In genomic region chr5:133193794-133194193, GRCh38 we compare ENCODE assay signal across 21 cellular contexts.
"Had no signal": no experiment of that assay in that cellular context is flagged by ENCODE, and none has a peak within 500 bp of the region (broad histone marks: within the 10 kb centered on the region; RNA-seq: fewer than 3 reads in every experiment).

No MANE protein-coding gene starts in this region.

- DNase-seq: heart left ventricle; immature natural killer cell; kidney; left colon; left lung; lower lobe of right lung; mammary epithelial cell; mesenchymal stem cell; naive thymus-derived CD8-positive, alpha-beta T cell; nucleus accumbens; right cardiac atrium; stimulated activated CD4-positive, alpha-beta T cell treated with anti-CD3 and anti-CD28 coated beads, Interleukin-4, amount 100 ng/mL, for 24 hours; stimulated activated naive CD4-positive, alpha-beta T cell; tibial artery; trophoblast cell; upper lobe of right lung had no signal

- ATAC-seq: heart left ventricle; left colon; left lung; lower lobe of right lung; naive thymus-derived CD8-positive, alpha-beta T cell; right cardiac atrium; sciatic nerve; stimulated activated effector memory CD8-positive, alpha-beta T cell treated with anti-CD3 and anti-CD28 coated beads, Interleukin-12 subunit alpha, Interleukin-12 subunit beta, amount 100 ng/mL, for 72 hours; upper lobe of right lung had no signal

- H3K27ac Mint-ChIP-seq: immature natural killer cell; nephron; stimulated activated effector memory CD8-positive, alpha-beta T cell treated with anti-CD3 and anti-CD28 coated beads, Interleukin-12 subunit alpha, Interleukin-12 subunit beta, amount 100 ng/mL, for 72 hours; stimulated activated naive CD8-positive, alpha-beta T cell treated with anti-CD3 and anti-CD28 coated beads, Interleukin-15, Interleukin-2, amounts not matched to agents 100 ng/mL and 50 ng/mL, for 24 hours had no signal

- H3K4me3 Mint-ChIP-seq: immature natural killer cell; naive thymus-derived CD8-positive, alpha-beta T cell; nephron; neural crest cell; stimulated activated effector memory CD8-positive, alpha-beta T cell treated with anti-CD3 and anti-CD28 coated beads, Interleukin-12 subunit alpha, Interleukin-12 subunit beta, amount 100 ng/mL, for 72 hours; stimulated activated naive CD8-positive, alpha-beta T cell treated with anti-CD3 and anti-CD28 coated beads, Interleukin-15, Interleukin-2, amounts not matched to agents 100 ng/mL and 50 ng/mL, for 24 hours had no signal

- H3K36me3 Mint-ChIP-seq: immature natural killer cell; naive thymus-derived CD8-positive, alpha-beta T cell; stimulated activated effector memory CD8-positive, alpha-beta T cell treated with anti-CD3 and anti-CD28 coated beads, Interleukin-12 subunit alpha, Interleukin-12 subunit beta, amount 100 ng/mL, for 72 hours had no signal

- H3K4me1 Mint-ChIP-seq: immature natural killer cell; stimulated activated effector memory CD8-positive, alpha-beta T cell treated with anti-CD3 and anti-CD28 coated beads, Interleukin-12 subunit alpha, Interleukin-12 subunit beta, amount 100 ng/mL, for 72 hours had no signal

- H3K9me3 Mint-ChIP-seq: immature natural killer cell; naive thymus-derived CD8-positive, alpha-beta T cell; nephron; neural crest cell; stimulated activated effector memory CD8-positive, alpha-beta T cell treated with anti-CD3 and anti-CD28 coated beads, Interleukin-12 subunit alpha, Interleukin-12 subunit beta, amount 100 ng/mL, for 72 hours; stimulated activated naive CD8-positive, alpha-beta T cell treated with anti-CD3 and anti-CD28 coated beads, Interleukin-15, Interleukin-2, amounts not matched to agents 100 ng/mL and 50 ng/mL, for 24 hours had no signal

- H3K27me3 Mint-ChIP-seq: naive thymus-derived CD8-positive, alpha-beta T cell; stimulated activated naive CD8-positive, alpha-beta T cell treated with anti-CD3 and anti-CD28 coated beads, Interleukin-15, Interleukin-2, amounts not matched to agents 100 ng/mL and 50 ng/mL, for 24 hours had no signal
